ENCODE assay signal across 8 cellular contexts in the genomic region with DNA sequence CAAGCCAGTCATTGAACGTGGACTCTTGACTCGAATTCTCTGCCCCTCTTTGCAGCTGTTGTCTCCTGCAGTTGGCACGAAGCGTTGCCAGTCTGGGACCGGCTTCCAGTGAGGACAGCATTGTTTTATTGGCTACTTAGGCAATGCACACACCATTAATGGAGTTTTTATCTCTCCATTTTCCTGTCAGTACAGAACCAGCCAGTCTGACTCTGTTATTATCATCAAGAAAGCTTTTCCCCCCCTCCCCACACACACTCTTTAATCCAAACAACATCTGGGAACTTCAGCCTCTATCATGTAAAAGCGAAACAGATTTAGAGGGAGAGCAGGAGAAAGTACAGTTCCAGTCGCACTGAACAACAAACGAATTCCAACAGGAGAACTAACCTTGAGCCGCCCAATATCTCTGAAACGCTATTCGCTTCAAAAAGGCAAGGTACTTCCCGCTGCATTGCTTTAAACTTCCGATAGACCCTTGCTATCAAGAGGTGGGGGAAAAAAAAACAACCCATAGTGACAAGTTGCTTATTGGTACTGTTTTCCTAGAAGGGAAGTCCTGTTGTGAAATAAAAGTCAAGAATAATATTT. TPM values are rescaled to one million over a fixed set of nuclear protein-coding genes. Genes with fewer than 3 reads are reported as not detected.
A peak's percentile ranks its signal among the peaks of the same experiment; 100 is the strongest.
DNase-seq lines count a peak whose midpoint lies in the region; ATAC-seq and TF ChIP-seq lines count a peak whose summit lies in the region.

No MANE protein-coding gene starts in this region.

- no peaks in the 10 kb centered on the region for H3K9me3 Mint-ChIP-seq in dendritic cell treated with granulocyte-macrophage colony-stimulating factor and Interleukin-4, amounts not matched to agents 40 ng/mL and 50 ng/mL, for 4 days

- H3K4me3 Mint-ChIP-seq in dendritic cell treated with granulocyte-macrophage colony-stimulating factor and Interleukin-4, amounts not matched to agents 40 ng/mL and 50 ng/mL, for 4 days, result peak overlapping the region; percentile 68

- H3K36me3 Mint-ChIP-seq in dendritic cell treated with granulocyte-macrophage colony-stimulating factor and Interleukin-4, amounts not matched to agents 40 ng/mL and 50 ng/mL, for 4 days (ENCODE audit: low read depth), result peaks cover 8% of the 10 kb centered on the region

- no peaks in the 10 kb centered on the region for H3K36me3 ChIP-seq in mucosa of descending colon (ENCODE audit: low read depth)

- DNase-seq in DMS 273 treated with DMSO at 0.1 percent for 48 hours (lab: John Stamatoyannopoulos, UW) (peak; percentile 69), NCI-H2196 treated with DMSO at 0.1 percent for 48 hours (lab: John Stamatoyannopoulos, UW; ENCODE audit: unreplicated experiment) (peak; percentile 41), mucosa of descending colon (peak in 1 of 3 donors; percentile 5)

- no peaks in the 10 kb centered on the region for H3K9me3 ChIP-seq in mucosa of descending colon

- TF ChIP-seq CTCF in mucosa of descending colon (IDR thresholded peaks at IDR 0.05), result no peak

- H3K27me3 Mint-ChIP-seq in dendritic cell treated with granulocyte-macrophage colony-stimulating factor and Interleukin-4, amounts not matched to agents 40 ng/mL and 50 ng/mL, for 4 days, result no peaks in the 10 kb centered on the region

- peak; percentile 53 for ATAC-seq in mucosa of descending colon
- ATAC-seq in GM18873 (IDR thresholded peaks at IDR 0.05; ENCODE audit: low FRiP score, unreplicated experiment), result no peak
- ATAC-seq in HG02885 (IDR thresholded peaks at IDR 0.05; ENCODE audit: poor library complexity, unreplicated experiment), result no peak
- no peak for ATAC-seq in activated CD4-positive, CD25-positive, alpha-beta regulatory T cell treated with anti-CD3 and anti-CD28 coated beads, Interleukin-2, amount 50 U/mL, for 24 hours
- ATAC-seq in HG02571 (IDR thresholded peaks at IDR 0.05; ENCODE audit: unreplicated experiment), result no peak

- intact Hi-C loops in dendritic cell treated with granulocyte-macrophage colony-stimulating factor and Interleukin-4, amounts not matched to agents 40 ng/mL and 50 ng/mL, for 4 days (cut with micrococcal nuclease), result loop anchor here (5.0 kb wide), 1 partner anchor 34 kb away; no protein-coding TSS in a partner anchor
- intact Hi-C loops in mucosa of descending colon (cut with DNase I, micrococcal nuclease), result no loop called here

- H3K4me3 ChIP-seq in mucosa of descending colon, result no peak overlapping the region

- H3K27ac Mint-ChIP-seq in dendritic cell treated with granulocyte-macrophage colony-stimulating factor and Interleukin-4, amounts not matched to agents 40 ng/mL and 50 ng/mL, for 4 days, result peak overlapping the region; percentile 93

- H3K4me1 ChIP-seq in mucosa of descending colon (ENCODE audit: low read depth), result peaks cover 11% of the 10 kb centered on the region

- peaks cover 37% of the 10 kb centered on the region for H3K4me1 Mint-ChIP-seq in dendritic cell treated with granulocyte-macrophage colony-stimulating factor and Interleukin-4, amounts not matched to agents 40 ng/mL and 50 ng/mL, for 4 days (ENCODE audit: low read depth)

RNA-seq across cellular contexts. Expression of gene ACVR1, which starts 38.2 kb away (rescaled TPM):
- total RNA-seq in mucosa of descending colon, result 10 to 100 TPM; 14.7 to 38.4 (median 15.8) TPM
